13 cellular contexts compared by ENCODE assay signal in the genomic region with DNA sequence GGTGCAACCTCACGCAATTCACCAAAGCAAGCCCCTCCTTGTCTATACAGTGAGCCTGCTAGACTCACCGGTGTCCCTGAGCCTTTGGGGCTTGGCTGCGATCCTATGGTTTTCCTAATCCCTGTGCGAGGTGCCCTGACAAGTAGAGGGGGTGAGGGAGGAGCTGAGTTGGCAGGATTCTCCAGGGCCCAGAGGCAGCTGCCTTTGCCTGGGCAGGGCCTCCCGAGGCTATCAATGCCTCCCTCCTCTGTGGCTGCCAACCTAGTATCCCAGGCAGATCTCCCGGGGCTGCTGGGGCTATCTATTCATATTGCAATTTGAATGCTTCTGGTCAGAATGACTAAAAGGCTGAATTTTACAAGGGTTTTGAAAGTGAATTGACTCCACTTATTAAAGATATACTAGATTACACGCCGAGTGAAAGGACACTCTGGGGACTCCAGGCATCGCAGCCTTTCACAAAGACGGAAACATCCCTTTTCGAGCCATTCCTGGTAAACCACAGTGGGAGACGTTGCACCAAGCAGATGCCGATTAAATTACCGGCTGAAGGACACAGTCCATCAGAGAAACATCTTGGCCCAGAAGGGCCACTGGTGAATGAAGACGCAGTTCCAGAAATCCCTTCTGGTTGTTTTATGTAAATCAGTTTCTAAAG. TPM values are rescaled to one million over a fixed set of nuclear protein-coding genes. Genes with fewer than 3 reads are reported as not detected.
DNase-seq lines count a peak whose midpoint lies in the region; ATAC-seq and TF ChIP-seq lines count a peak whose summit lies in the region.
"Had no signal": no experiment of that assay in that cellular context is flagged by ENCODE, and none has a peak within 500 bp of the region (broad histone marks: within the 10 kb centered on the region; RNA-seq: fewer than 3 reads in every experiment).

No MANE protein-coding gene starts in this region.

- DNase-seq in NCI-H2107 treated with DMSO at 0.1 percent for 48 hours (lab: John Stamatoyannopoulos, UW; ENCODE audit: unreplicated experiment) = peak; percentile 15
- DNase-seq in NCI-H2107 (lab: John Stamatoyannopoulos, UW) = no peak
- DNase-seq in adipocyte (ENCODE audit: low read depth) = peak; percentile 55
- no peak for DNase-seq in smooth muscle cell (lab: John Stamatoyannopoulos, UW; ENCODE audit: unreplicated experiment)
- DNase-seq in endothelial cell (ENCODE audit: low spot score) = no peak
- DNase-seq: amniotic stem cell; DMS53; effector memory CD8-positive, alpha-beta T cell; stimulated activated CD4-positive, alpha-beta T cell treated with anti-CD3 and anti-CD28 coated beads, Interleukin-2, amount 100 ng/mL, for 24 hours; stimulated activated naive CD8-positive, alpha-beta T cell treated with anti-CD3 and anti-CD28 coated beads, Interleukin-15, Interleukin-2, amounts not matched to agents 100 U/mL and 50 U/mL, for 24 hours had no signal

- H4K20me1 ChIP-seq in smooth muscle cell (ENCODE audit: low read depth) = no peaks in the 10 kb centered on the region

- no peak overlapping the region for H3K27ac Mint-ChIP-seq in endothelial cell (ENCODE audit: unreplicated experiment)
- no peak overlapping the region for H3K27ac Mint-ChIP-seq in activated T-helper 17 cell treated with anti-CD3 and anti-CD28 coated beads, Interleukin-2, amount 50 U/mL, for 72 hours
- H3K27ac Mint-ChIP-seq: effector memory CD8-positive, alpha-beta T cell had no signal

- H3K79me2 ChIP-seq in smooth muscle cell (ENCODE audit: low read depth) = no peaks in the 10 kb centered on the region

- TF ChIP-seq CTCF in smooth muscle cell (IDR thresholded peaks at IDR 0.05; ENCODE audit: borderline replicate concordance, insufficient read depth, poor library complexity, severe bottlenecking) (no peak), endothelial cell (IDR thresholded peaks at IDR 0.05; ENCODE audit: unreplicated experiment) (no peak)

- H3K9ac ChIP-seq in adipocyte (ENCODE audit: low read length) = no peak overlapping the region
- H3K9ac ChIP-seq in iPS-20b (ENCODE audit: low read depth, low read length) = no peak overlapping the region
- no peak overlapping the region for H3K9ac ChIP-seq in smooth muscle cell (ENCODE audit: low read depth)

- WGBS in smooth muscle cell (ENCODE audit: low lambda C conversion rate) = 26% methylated on average over 15 of the region's 15 CpGs

- no peaks in the 10 kb centered on the region for H3K9me3 Mint-ChIP-seq in endothelial cell (ENCODE audit: unreplicated experiment)
- no peaks in the 10 kb centered on the region for H3K9me3 Mint-ChIP-seq in activated T-helper 17 cell treated with anti-CD3 and anti-CD28 coated beads, Interleukin-2, amount 50 U/mL, for 72 hours
- H3K9me3 Mint-ChIP-seq: effector memory CD8-positive, alpha-beta T cell had no signal

- no peak for ATAC-seq in HG02571 (IDR thresholded peaks at IDR 0.05; ENCODE audit: unreplicated experiment)
- no peak for ATAC-seq in activated T-helper 17 cell treated with anti-CD3 and anti-CD28 coated beads, Interleukin-2, amount 50 U/mL, for 72 hours (replicated peaks)
- ATAC-seq: effector memory CD8-positive, alpha-beta T cell; stimulated activated naive CD8-positive, alpha-beta T cell treated with anti-CD3 and anti-CD28 coated beads, Interleukin-15, Interleukin-2, amounts not matched to agents 100 U/mL and 50 U/mL, for 24 hours had no signal

- peaks cover 4% of the 10 kb centered on the region for H3K27me3 Mint-ChIP-seq in endothelial cell (ENCODE audit: unreplicated experiment)
- peaks cover 14% of the 10 kb centered on the region for H3K27me3 Mint-ChIP-seq in activated T-helper 17 cell treated with anti-CD3 and anti-CD28 coated beads, Interleukin-2, amount 50 U/mL, for 72 hours

- H3K4me3 ChIP-seq in adipocyte (ENCODE audit: low read length) = no peak overlapping the region
- H3K4me3 ChIP-seq in iPS-20b (ENCODE audit: low read length) = peak overlapping the region; percentile 8; the same call in 1 of the 2 replicates
- H3K4me3 ChIP-seq in smooth muscle cell = no peak overlapping the region

- H3K27ac ChIP-seq in iPS-20b (ENCODE audit: low read length) = no peak overlapping the region
- peak overlapping the region; percentile 34 for H3K27ac ChIP-seq in smooth muscle cell (ENCODE audit: low read depth)

- H3K36me3 Mint-ChIP-seq in endothelial cell (ENCODE audit: low read depth, unreplicated experiment) = no peaks in the 10 kb centered on the region
- H3K36me3 Mint-ChIP-seq in activated T-helper 17 cell treated with anti-CD3 and anti-CD28 coated beads, Interleukin-2, amount 50 U/mL, for 72 hours (ENCODE audit: low read depth) = no peaks in the 10 kb centered on the region

- no peak overlapping the region for H2AFZ ChIP-seq in smooth muscle cell (ENCODE audit: low read depth)

- H3K4me1 ChIP-seq in adipocyte (ENCODE audit: control insufficient read depth, insufficient read depth, low read length) = peaks cover 23% of the 10 kb centered on the region
- peaks cover 16% of the 10 kb centered on the region; the same call in 1 of the 2 replicates for H3K4me1 ChIP-seq in iPS-20b (ENCODE audit: insufficient read depth, low read length)
- peaks cover 21% of the 10 kb centered on the region for H3K4me1 ChIP-seq in smooth muscle cell (ENCODE audit: low read depth)

- peak overlapping the region; percentile 50 for H3K4me2 ChIP-seq in smooth muscle cell

- H3K4me3 Mint-ChIP-seq in endothelial cell (ENCODE audit: unreplicated experiment) = no peak overlapping the region
- H3K4me3 Mint-ChIP-seq in activated T-helper 17 cell treated with anti-CD3 and anti-CD28 coated beads, Interleukin-2, amount 50 U/mL, for 72 hours = no peak overlapping the region
- H3K4me3 Mint-ChIP-seq: effector memory CD8-positive, alpha-beta T cell had no signal

- H3K36me3 ChIP-seq in adipocyte (ENCODE audit: control insufficient read depth, insufficient read depth, low read length, severe bottlenecking) (no peaks in the 10 kb centered on the region), iPS-20b (ENCODE audit: insufficient read depth, low read depth, low read length) (no peaks in the 10 kb centered on the region), smooth muscle cell (ENCODE audit: low read depth) (no peaks in the 10 kb centered on the region)

- peaks cover 12% of the 10 kb centered on the region for H3K4me1 Mint-ChIP-seq in endothelial cell (ENCODE audit: unreplicated experiment)
- H3K4me1 Mint-ChIP-seq in activated T-helper 17 cell treated with anti-CD3 and anti-CD28 coated beads, Interleukin-2, amount 50 U/mL, for 72 hours = no peaks in the 10 kb centered on the region

- no peaks in the 10 kb centered on the region for H3F3A ChIP-seq in smooth muscle cell (ENCODE audit: low read depth)

- H3K9me3 ChIP-seq in adipocyte (ENCODE audit: control insufficient read depth, low read length) (no peaks in the 10 kb centered on the region), iPS-20b (ENCODE audit: insufficient read depth, low read depth, low read length) (no peaks in the 10 kb centered on the region), smooth muscle cell (replicated peaks; ENCODE audit: low read depth) (no peaks in the 10 kb centered on the region)

- H3K27me3 ChIP-seq in adipocyte (replicated peaks; ENCODE audit: control insufficient read depth, insufficient read depth, low read length) (no peaks in the 10 kb centered on the region), iPS-20b (ENCODE audit: insufficient read depth, low read length) (no peaks in the 10 kb centered on the region), smooth muscle cell (ENCODE audit: low read depth) (no peaks in the 10 kb centered on the region)

RNA-seq across cellular contexts. Expression of gene PITPNM3, which starts 11.3 kb away (rescaled TPM):
- total RNA-seq in smooth muscle cell (2.6 and 3.9 TPM in 2 replicates), endothelial cell (ENCODE audit: unreplicated experiment) (0.72 TPM)
- polyA plus RNA-seq in smooth muscle cell = 2.4 and 3.7 TPM in 2 replicates
- 1 to 10 TPM in 1 of 2 donors, under 1 TPM in 1; 0.73 to 1.4 TPM for total RNA-seq in activated T-helper 17 cell treated with anti-CD3 and anti-CD28 coated beads, Interleukin-2, amount 50 U/mL, for 72 hours

Comparison
In these comparisons a context has a peak if more than half of its experiments do, and no peak if none do; other contexts are left out.
1. DNase-seq: peak in NCI-H2107 treated with DMSO at 0.1 percent for 48 hours (single experiment) and adipocyte (single experiment); none in NCI-H2107 (single experiment), smooth muscle cell (single experiment) and endothelial cell (single experiment).